In the genomic region with DNA sequence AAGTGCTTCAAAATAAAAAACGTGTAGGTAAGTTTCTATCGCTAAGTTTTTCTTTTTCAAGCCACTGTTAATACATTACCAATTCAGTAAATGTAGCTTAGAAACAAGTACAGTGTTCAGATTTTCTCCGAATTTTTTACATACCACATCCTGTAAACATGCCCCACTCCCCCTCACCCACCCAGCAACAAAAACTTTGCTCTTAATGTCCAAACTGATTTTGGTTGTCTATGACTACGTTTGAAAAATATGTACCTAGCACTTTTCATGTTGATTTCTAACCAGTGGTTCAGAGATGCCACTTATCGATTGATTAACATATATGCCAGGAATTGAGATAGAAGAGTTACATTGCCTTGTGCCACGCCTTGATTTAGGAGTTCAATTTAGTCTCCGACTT, we compare ENCODE assay signal across 9 cellular contexts. TPM values are rescaled to one million over a fixed set of nuclear protein-coding genes. Genes with fewer than 3 reads are reported as not detected.
DNase-seq lines count a peak whose midpoint lies in the region; ATAC-seq and TF ChIP-seq lines count a peak whose summit lies in the region.
"Had no signal": no experiment of that assay in that cellular context is flagged by ENCODE, and none has a peak within 500 bp of the region (broad histone marks: within the 10 kb centered on the region; RNA-seq: fewer than 3 reads in every experiment).

No MANE protein-coding gene starts in this region.

- H3K4me3 Mint-ChIP-seq in osteocyte (ENCODE audit: unreplicated experiment): peak overlapping the region; percentile 97

- H3K27me3 Mint-ChIP-seq in osteocyte (ENCODE audit: unreplicated experiment): no peaks in the 10 kb centered on the region

- H3K36me3 Mint-ChIP-seq in osteocyte (ENCODE audit: unreplicated experiment): no peaks in the 10 kb centered on the region

- no peak overlapping the region for H2AFZ ChIP-seq in fibroblast of lung (ENCODE audit: low read length)

- TF ChIP-seq CTCF in fibroblast of lung (conservative IDR thresholded peaks at IDR 0.05 in 1 of 2, IDR thresholded peaks at IDR 0.05 in 1 of 2; ENCODE audit: low read depth in 1 of 2, low read length in 2 of 2): no peak
- TF ChIP-seq CTCF in osteocyte (IDR thresholded peaks at IDR 0.05): no peak

- H3K9me3 Mint-ChIP-seq in osteocyte (ENCODE audit: unreplicated experiment): no peaks in the 10 kb centered on the region

- DNase-seq in fibroblast of lung (ENCODE audit: low read depth in 2 of 2): no peak
- DNase-seq in osteocyte (ENCODE audit: extremely low spot score, unreplicated experiment): no peak
- no peak for DNase-seq in left lobe of liver (ENCODE audit: low spot score)
- DNase-seq in NCI-H146 treated with DMSO at 0.1 percent for 48 hours (lab: John Stamatoyannopoulos, UW; ENCODE audit: unreplicated experiment): no peak
- DNase-seq in AG20443 (ENCODE audit: low spot score): no peak
- DNase-seq: NCI-H1048 had no signal

- peak; percentile 32 for ATAC-seq in GM19043 (IDR thresholded peaks at IDR 0.05; ENCODE audit: low read depth, unreplicated experiment)
- ATAC-seq in HG03066 (IDR thresholded peaks at IDR 0.05; ENCODE audit: low read depth, unreplicated experiment): peak; percentile 26
- ATAC-seq in left lobe of liver: no peak
- no peak for ATAC-seq in SK-N-SH treated with all-trans-retinoic acid at 6 μM for 48 hours

- no peak overlapping the region for H3K9ac ChIP-seq in fibroblast of lung (ENCODE audit: insufficient read depth, low read length)

- no peaks in the 10 kb centered on the region for H4K20me1 ChIP-seq in fibroblast of lung (ENCODE audit: control insufficient read depth, extremely low read depth, insufficient read depth, low read length)

- H3K27ac Mint-ChIP-seq in osteocyte (ENCODE audit: unreplicated experiment): peak overlapping the region; percentile 56

- no peaks in the 10 kb centered on the region for H3K27me3 ChIP-seq in fibroblast of lung (ENCODE audit: control insufficient read depth, insufficient read depth, low read length)

- peak overlapping the region; percentile 46 for H3K27ac ChIP-seq in fibroblast of lung (ENCODE audit: insufficient read depth, low read length)

- peak overlapping the region; percentile 74 to 94 (median 88) for H3K4me3 ChIP-seq in fibroblast of lung (replicated peaks in 1 of 4; ENCODE audit: control extremely low read depth in 1 of 4, insufficient read depth in 1 of 4, low read depth in 3 of 4, low read length in 4 of 4)

- H3K4me1 Mint-ChIP-seq in osteocyte (ENCODE audit: unreplicated experiment): peaks cover 44% of the 10 kb centered on the region

- H3K36me3 ChIP-seq in fibroblast of lung (ENCODE audit: control insufficient read depth, insufficient read depth, low read length): no peaks in the 10 kb centered on the region

- H3K9me3 ChIP-seq in fibroblast of lung (ENCODE audit: control insufficient read depth, insufficient read depth, low read depth, low read length): no peaks in the 10 kb centered on the region

- H3K4me2 ChIP-seq in fibroblast of lung (ENCODE audit: extremely low read depth, insufficient read depth, low read length): peak overlapping the region; percentile 65

- H3K79me2 ChIP-seq in fibroblast of lung (ENCODE audit: control insufficient read depth, insufficient read depth, low read length): peaks cover 30% of the 10 kb centered on the region

- H3K4me1 ChIP-seq in fibroblast of lung (ENCODE audit: control insufficient read depth, extremely low read depth, insufficient read depth, low read length): peaks cover 3% of the 10 kb centered on the region

TF ChIP-seq in SK-N-SH treated with all-trans-retinoic acid at 6 μM for 48 hours, 23 proteins besides CTCF, POLR2A, EP300 and RAD21:
- TF ChIP-seq ESRRG (CRISPR knock-in tag; IDR thresholded peaks at IDR 0.05) (no peak), TOX (CRISPR knock-in tag; IDR thresholded peaks at IDR 0.05; ENCODE audit: borderline replicate concordance) (no peak), PPARA (CRISPR knock-in tag; IDR thresholded peaks at IDR 0.05; ENCODE audit: borderline replicate concordance) (no peak), ZNF8 (CRISPR knock-in tag; IDR thresholded peaks at IDR 0.05) (no peak), RARB (CRISPR knock-in tag; IDR thresholded peaks at IDR 0.05) (no peak), ZFP30 (CRISPR knock-in tag; IDR thresholded peaks at IDR 0.05) (no peak), SNAI2 (CRISPR knock-in tag; IDR thresholded peaks at IDR 0.05) (no peak), OSR1 (CRISPR knock-in tag; IDR thresholded peaks at IDR 0.05) (no peak), ZNF70 (CRISPR knock-in tag; IDR thresholded peaks at IDR 0.05) (no peak), ISL1 (CRISPR knock-in tag; IDR thresholded peaks at IDR 0.05) (no peak), CSDC2 (CRISPR knock-in tag; IDR thresholded peaks at IDR 0.05) (no peak), CREB5 (CRISPR knock-in tag; IDR thresholded peaks at IDR 0.05; ENCODE audit: low read depth) (no peak)
- TF ChIP-seq, protein P1, sequence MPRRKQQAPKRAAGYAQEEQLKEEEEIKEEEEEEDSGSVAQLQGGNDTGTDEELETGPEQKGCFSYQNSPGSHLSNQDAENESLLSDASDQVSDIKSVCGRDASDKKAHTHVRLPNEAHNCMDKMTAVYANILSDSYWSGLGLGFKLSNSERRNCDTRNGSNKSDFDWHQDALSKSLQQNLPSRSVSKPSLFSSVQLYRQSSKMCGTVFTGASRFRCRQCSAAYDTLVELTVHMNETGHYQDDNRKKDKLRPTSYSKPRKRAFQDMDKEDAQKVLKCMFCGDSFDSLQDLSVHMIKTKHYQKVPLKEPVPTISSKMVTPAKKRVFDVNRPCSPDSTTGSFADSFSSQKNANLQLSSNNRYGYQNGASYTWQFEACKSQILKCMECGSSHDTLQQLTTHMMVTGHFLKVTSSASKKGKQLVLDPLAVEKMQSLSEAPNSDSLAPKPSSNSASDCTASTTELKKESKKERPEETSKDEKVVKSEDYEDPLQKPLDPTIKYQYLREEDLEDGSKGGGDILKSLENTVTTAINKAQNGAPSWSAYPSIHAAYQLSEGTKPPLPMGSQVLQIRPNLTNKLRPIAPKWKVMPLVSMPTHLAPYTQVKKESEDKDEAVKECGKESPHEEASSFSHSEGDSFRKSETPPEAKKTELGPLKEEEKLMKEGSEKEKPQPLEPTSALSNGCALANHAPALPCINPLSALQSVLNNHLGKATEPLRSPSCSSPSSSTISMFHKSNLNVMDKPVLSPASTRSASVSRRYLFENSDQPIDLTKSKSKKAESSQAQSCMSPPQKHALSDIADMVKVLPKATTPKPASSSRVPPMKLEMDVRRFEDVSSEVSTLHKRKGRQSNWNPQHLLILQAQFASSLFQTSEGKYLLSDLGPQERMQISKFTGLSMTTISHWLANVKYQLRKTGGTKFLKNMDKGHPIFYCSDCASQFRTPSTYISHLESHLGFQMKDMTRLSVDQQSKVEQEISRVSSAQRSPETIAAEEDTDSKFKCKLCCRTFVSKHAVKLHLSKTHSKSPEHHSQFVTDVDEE (CRISPR knock-in tag; IDR thresholded peaks at IDR 0.05): no peak
- TF ChIP-seq, protein P2, sequence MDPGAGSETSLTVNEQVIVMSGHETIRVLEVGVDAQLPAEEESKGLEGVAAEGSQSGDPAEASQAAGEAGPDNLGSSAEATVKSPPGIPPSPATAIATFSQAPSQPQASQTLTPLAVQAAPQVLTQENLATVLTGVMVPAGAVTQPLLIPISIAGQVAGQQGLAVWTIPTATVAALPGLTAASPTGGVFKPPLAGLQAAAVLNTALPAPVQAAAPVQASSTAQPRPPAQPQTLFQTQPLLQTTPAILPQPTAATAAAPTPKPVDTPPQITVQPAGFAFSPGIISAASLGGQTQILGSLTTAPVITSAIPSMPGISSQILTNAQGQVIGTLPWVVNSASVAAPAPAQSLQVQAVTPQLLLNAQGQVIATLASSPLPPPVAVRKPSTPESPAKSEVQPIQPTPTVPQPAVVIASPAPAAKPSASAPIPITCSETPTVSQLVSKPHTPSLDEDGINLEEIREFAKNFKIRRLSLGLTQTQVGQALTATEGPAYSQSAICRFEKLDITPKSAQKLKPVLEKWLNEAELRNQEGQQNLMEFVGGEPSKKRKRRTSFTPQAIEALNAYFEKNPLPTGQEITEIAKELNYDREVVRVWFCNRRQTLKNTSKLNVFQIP (CRISPR knock-in tag; IDR thresholded peaks at IDR 0.05; ENCODE audit: borderline replicate concordance, low read depth): no peak

RNA-seq across cellular contexts. Expression of gene LIN7A, which starts 0.7 kb away (rescaled TPM):
- total RNA-seq in fibroblast of lung: 9.5 and 22.8 TPM in 2 replicates
- 6.9 and 35.3 TPM in 2 replicates for polyA plus RNA-seq in fibroblast of lung
- polyA plus RNA-seq in fibroblast of lung (2012): 5.1 and 19.4 TPM in 2 replicates
- polyA minus RNA-seq in fibroblast of lung (ENCODE audit: low replicate concordance): 2.9 and 3.6 TPM in 2 replicates
- total RNA-seq in osteocyte: 26.7 and 27.7 TPM in 2 replicates
- total RNA-seq in left lobe of liver: 9.5 TPM

Comparison
In these comparisons a context has a peak if more than half of its experiments do, and no peak if none do; other contexts are left out.
1. ATAC-seq: peak in GM19043 (single experiment) and HG03066 (single experiment); none in left lobe of liver (single experiment) and SK-N-SH treated with all-trans-retinoic acid at 6 μM for 48 hours (single experiment).